Comparison of ENCODE assay signal across 22 cellular contexts in genomic region chr5:80068237-80068636, GRCh38.
"Had no signal": no experiment of that assay in that cellular context is flagged by ENCODE, and none has a peak within 500 bp of the region (broad histone marks: within the 10 kb centered on the region; RNA-seq: fewer than 3 reads in every experiment).

No MANE protein-coding gene starts in this region.

- DNase-seq: IMR-90, Karpas-422, KG1, MG63, NCI-H1092, NCI-H1105 treated with DMSO at 0.1 percent for 48 hours, NCI-H1417 treated with DMSO at 0.1 percent for 48 hours, NCI-H146, NCI-H1694 treated with DMSO at 0.1 percent for 48 hours, NCI-H1930, NCI-H2081 treated with DMSO at 0.1 percent for 48 hours, NCI-H2171, NCI-H226, NCI-H446, NCI-H510A, NCI-H524 treated with DMSO at 0.1 percent for 48 hours, NCI-H69, NCI-H774, Right ventricle myocardium superior, RPMI8226, SIG-M5 had no signal

- H3K9me3 ChIP-seq: MG63, SJSA1 had no signal

- H3K4me3 ChIP-seq: MG63, SJSA1 had no signal

- H3K4me1 ChIP-seq: SJSA1 had no signal

- H3K27me3 ChIP-seq: MG63, SJSA1 had no signal

- H3K27ac ChIP-seq: SJSA1 had no signal

- H3K36me3 ChIP-seq: MG63, SJSA1 had no signal
